Comparison of ENCODE assay signal across 1 cellular context in genomic region chr7:33750177-33750576, GRCh38.
TF ChIP-seq lines count a peak whose summit lies in the region.

No MANE protein-coding gene starts in this region.

TF ChIP-seq in GM12878, 131 proteins besides CTCF, POLR2A, EP300 and RAD21 (continued from another document and continues in another):
- TF ChIP-seq SMAD5 (IDR thresholded peaks at IDR 0.05; ENCODE audit: low read depth) (no peak), RUNX3 (IDR thresholded peaks at IDR 0.05; ENCODE audit: low read length) (peak; percentile 85), SREBF2 (IDR thresholded peaks at IDR 0.05; ENCODE audit: low read length) (no peak), USF1 (IDR thresholded peaks at IDR 0.05; ENCODE audit: borderline replicate concordance, extremely low read length, insufficient read depth, low read depth, low read length) (no peak), POLR2AphosphoS5 (IDR thresholded peaks at IDR 0.05; ENCODE audit: low read length) (no peak), JUNB (IDR thresholded peaks at IDR 0.05) (no peak), CREM (IDR thresholded peaks at IDR 0.05; ENCODE audit: low read depth) (no peak), IRF3 (IDR thresholded peaks at IDR 0.05) (no peak), HDAC2 (IDR thresholded peaks at IDR 0.05) (no peak), SIX5 (IDR thresholded peaks at IDR 0.05; ENCODE audit: low read depth, low read length, severe bottlenecking) (no peak), CEBPZ (IDR thresholded peaks at IDR 0.05; ENCODE audit: low read depth, low read length) (no peak), ZNF217 (IDR thresholded peaks at IDR 0.05) (peak; percentile 53), SKIL (IDR thresholded peaks at IDR 0.05; ENCODE audit: low read depth, poor library complexity, severe bottlenecking) (no peak), GABPA (IDR thresholded peaks at IDR 0.05; ENCODE audit: low read depth) (no peak), MLLT1 (IDR thresholded peaks at IDR 0.05) (no peak), IKZF1 (conservative IDR thresholded peaks at IDR 0.05) (peak; percentile 29; the same call in 1 of the 2 replicates), CBX5 (IDR thresholded peaks at IDR 0.05; ENCODE audit: low read depth) (0 out of 2 replicates have a peak, but pooled peaks have one; percentile 66), YBX1 (IDR thresholded peaks at IDR 0.05) (no peak), BCL3 (IDR thresholded peaks at IDR 0.05; ENCODE audit: borderline replicate concordance, insufficient read depth, low read depth, low read length, poor library complexity, severe bottlenecking) (no peak), SUZ12 (IDR thresholded peaks at IDR 0.05; ENCODE audit: unreplicated experiment) (no peak), BMI1 (IDR thresholded peaks at IDR 0.05; ENCODE audit: borderline replicate concordance) (no peak), ZBTB4 (CRISPR knock-in tag; IDR thresholded peaks at IDR 0.05) (no peak), LARP7 (IDR thresholded peaks at IDR 0.05) (no peak), SUPT20H (IDR thresholded peaks at IDR 0.05; ENCODE audit: borderline replicate concordance, control insufficient read depth, low read depth, low read length) (no peak), YY1 (IDR thresholded peaks at IDR 0.05; ENCODE audit: low read depth, low read length) (no peak), POLR2AphosphoS2 (IDR thresholded peaks at IDR 0.05; ENCODE audit: low read depth, low read length) (no peak), TCF7 (IDR thresholded peaks at IDR 0.05; ENCODE audit: borderline replicate concordance) (no peak), ATF2 (IDR thresholded peaks at IDR 0.05; ENCODE audit: low read length) (peak; percentile 42; the same call in 1 of the 2 replicates), PBX3 (IDR thresholded peaks at IDR 0.05; ENCODE audit: insufficient replicate concordance, low read depth, low read length) (no peak), MXI1 (IDR thresholded peaks at IDR 0.05; ENCODE audit: low read depth, low read length) (no peak), NFIC (IDR thresholded peaks at IDR 0.05; ENCODE audit: low read depth, low read length) (peak; percentile 61), NFXL1 (IDR thresholded peaks at IDR 0.05; ENCODE audit: borderline replicate concordance) (no peak), DPF2 (IDR thresholded peaks at IDR 0.05) (0 out of 2 replicates have a peak, but pooled peaks have one; percentile 48), CREB1 (IDR thresholded peaks at IDR 0.05; ENCODE audit: low read depth) (no peak), SIN3A (IDR thresholded peaks at IDR 0.05; ENCODE audit: low read depth, low read length) (no peak), HSF1 (IDR thresholded peaks at IDR 0.05; ENCODE audit: low read depth, low read length) (no peak), CBFB (IDR thresholded peaks at IDR 0.05; ENCODE audit: low read depth) (no peak), FOS (IDR thresholded peaks at IDR 0.05; ENCODE audit: borderline replicate concordance, extremely low read depth, insufficient read length) (no peak), EZH2 (IDR thresholded peaks at IDR 0.05; ENCODE audit: borderline replicate concordance, control insufficient read depth, low read depth, low read length) (no peak)
